In genomic region chr22:29256606-29257325, GRCh38 we compare ENCODE assay signal across 17 cellular contexts. TPM values are rescaled to one million over a fixed set of nuclear protein-coding genes. Genes with fewer than 3 reads are reported as not detected.
A peak's percentile ranks its signal among the peaks of the same experiment; 100 is the strongest.
DNase-seq lines count a peak whose midpoint lies in the region; ATAC-seq and TF ChIP-seq lines count a peak whose summit lies in the region.
"Had no signal": no experiment of that assay in that cellular context is flagged by ENCODE, and none has a peak within 500 bp of the region (broad histone marks: within the 10 kb centered on the region; RNA-seq: fewer than 3 reads in every experiment).

No MANE protein-coding gene starts in this region.

- H3K4me3 ChIP-seq in right atrium auricular region (no peak overlapping the region), heart right ventricle (no peak overlapping the region), ascending aorta (no peak overlapping the region)
- H3K4me3 ChIP-seq: GM23338, K562 had no signal

- intact Hi-C loops in heart right ventricle (cut with DNase I) (loop anchor here in 2 of 10 donors (10.0 kb wide), 3 partner anchors 152 to 532 kb away; no protein-coding TSS in a partner anchor), ascending aorta (cut with DNase I) (no loop called here)

- no peak for TF ChIP-seq CTCF in right atrium auricular region (IDR thresholded peaks at IDR 0.05)
- TF ChIP-seq CTCF in heart right ventricle (IDR thresholded peaks at IDR 0.05), result no peak
- no peak for TF ChIP-seq CTCF in ascending aorta (IDR thresholded peaks at IDR 0.05)

- no peaks in the 10 kb centered on the region for H3K27me3 ChIP-seq in right atrium auricular region
- no peaks in the 10 kb centered on the region for H3K27me3 ChIP-seq in heart right ventricle
- H3K27me3 ChIP-seq in ascending aorta, result no peaks in the 10 kb centered on the region
- H3K27me3 ChIP-seq: BE2C had no signal

- no peak for ATAC-seq in heart right ventricle
- ATAC-seq: GM23338, HCT116, K562 had no signal

- H3K36me3 ChIP-seq in right atrium auricular region (peaks cover 18% of the 10 kb centered on the region), heart right ventricle (peaks cover 0 to 19% (median 0%) of the 10 kb centered on the region in 9 donors), ascending aorta (peaks cover 0 to 7% of the 10 kb centered on the region in 2 donors)

- no peaks in the 10 kb centered on the region for H3K9me3 ChIP-seq in right atrium auricular region
- H3K9me3 ChIP-seq in heart right ventricle, result no peaks in the 10 kb centered on the region
- H3K9me3 ChIP-seq in ascending aorta, result no peaks in the 10 kb centered on the region
- H3K9me3 ChIP-seq: BE2C had no signal

- DNase-seq in right atrium auricular region (ENCODE audit: low spot score) (peak; percentile 18), heart right ventricle (no peak), HuH-7.5 (ENCODE audit: low spot score) (peak; percentile 15), mesenteric fat pad (ENCODE audit: low spot score) (peak; percentile 78), NCI-H2029 (lab: John Stamatoyannopoulos, UW) (no peak), ascending aorta (ENCODE audit: low spot score in 2 of 2) (no peak), AG08395 (ENCODE audit: low spot score) (no peak)
- DNase-seq: BE2C; C1 segment of cervical spinal cord; CD4-positive, CD25-positive, alpha-beta regulatory T cell; CD8-positive, alpha-beta memory T cell; COR-L47; IMR-90 had no signal

- 88 to 89% methylated on average over 8 of the region's 8 CpGs for WGBS in heart right ventricle, 2 donors

- H3K4me1 ChIP-seq in right atrium auricular region (no peaks in the 10 kb centered on the region), heart right ventricle (no peaks in the 10 kb centered on the region), ascending aorta (no peaks in the 10 kb centered on the region)

- H3K27ac ChIP-seq in right atrium auricular region, result no peak overlapping the region
- H3K27ac ChIP-seq in heart right ventricle, result no peak overlapping the region
- no peak overlapping the region for H3K27ac ChIP-seq in ascending aorta

RNA-seq across cellular contexts. Expression of gene RHBDD3, which starts 11.0 kb away (rescaled TPM):
- total RNA-seq in right atrium auricular region, result 10 to 100 TPM; 16.5 to 23.4 TPM
- 10 to 100 TPM in 9 of 10 donors, 1 to 10 TPM in 1; 7.0 to 18.0 (median 12.2) TPM for total RNA-seq in heart right ventricle
- 10 to 100 TPM; 17.3 to 25.8 TPM for polyA plus RNA-seq in heart right ventricle
- total RNA-seq in mesenteric fat pad, result 19.2 TPM
- total RNA-seq in ascending aorta, result 254 TPM

RNA-seq across cellular contexts. Expression of gene EWSR1, which starts 11.3 kb away (rescaled TPM):
- 100 to 1,000 TPM; 153 to 179 TPM for total RNA-seq in right atrium auricular region
- total RNA-seq in heart right ventricle, result 100 to 1,000 TPM; 131 to 153 (median 139) TPM
- polyA plus RNA-seq in heart right ventricle, result 100 to 1,000 TPM; 105 to 115 TPM
- total RNA-seq in mesenteric fat pad, result 191 TPM
- 133 TPM for total RNA-seq in ascending aorta

RNA-seq across cellular contexts. Expression of gene GAS2L1, which starts 49.7 kb away (rescaled TPM):
- 10 to 100 TPM; 19.4 to 28.0 TPM for total RNA-seq in right atrium auricular region
- 10 to 100 TPM; 10.9 to 35.4 (median 13.6) TPM for total RNA-seq in heart right ventricle
- 10 to 100 TPM; 29.6 to 45.0 TPM for polyA plus RNA-seq in heart right ventricle
- total RNA-seq in mesenteric fat pad, result 36.2 TPM
- 99.3 TPM for total RNA-seq in ascending aorta

RNA-seq across cellular contexts. Expression of gene EMID1, which starts 51.1 kb away (rescaled TPM):
- total RNA-seq in right atrium auricular region (under 1 TPM; 0.33 to 0.51 TPM), heart right ventricle (1 to 10 TPM in 1 of 10 donors, under 1 TPM in 8, not detected in 1; 0.26 to 1.1 (median 0.42) TPM), mesenteric fat pad (1.4 TPM), ascending aorta (0.64 TPM)
- polyA plus RNA-seq in heart right ventricle, result under 1 TPM; 0.22 to 0.23 TPM
- total RNA-seq: A172; CD8-positive, alpha-beta memory T cell had no signal

RNA-seq across cellular contexts. Expression of gene RASL10A, which starts 58.7 kb away (rescaled TPM):
- total RNA-seq in right atrium auricular region, result 1 to 10 TPM; 1.1 to 1.8 TPM
- 1 to 10 TPM in 8 of 10 donors, under 1 TPM in 2; 0.87 to 4.3 (median 1.6) TPM for total RNA-seq in heart right ventricle
- polyA plus RNA-seq in heart right ventricle, result 1 to 10 TPM; 3.1 to 3.8 TPM
- 1.9 TPM for total RNA-seq in mesenteric fat pad
- total RNA-seq in ascending aorta, result not detected
- total RNA-seq: A172; CD4-positive, CD25-positive, alpha-beta regulatory T cell; CD8-positive, alpha-beta memory T cell; IMR-90 had no signal
- polyA plus RNA-seq: CD4-positive, CD25-positive, alpha-beta regulatory T cell; CD8-positive, alpha-beta memory T cell had no signal

Comparison
In these comparisons a context has a peak if more than half of its experiments do, and no peak if none do; other contexts are left out.
1. DNase-seq: peak in right atrium auricular region (single experiment), HuH-7.5 (single experiment) and mesenteric fat pad (single experiment); none in heart right ventricle (0 of 2), NCI-H2029 (single experiment), ascending aorta (0 of 2) and AG08395 (single experiment).
2. RNA of gene RHBDD3, which starts 11.0 kb away (total RNA-seq): 254 TPM in ascending aorta (single experiment); 16.5 to 23.4 TPM in right atrium auricular region, 19.2 TPM in mesenteric fat pad (single experiment) and 7.0 to 18.0 TPM in heart right ventricle; every median in the first group is over 10 times any median in the second.